Comparison of ENCODE assay signal across 17 cellular contexts in the genomic region with DNA sequence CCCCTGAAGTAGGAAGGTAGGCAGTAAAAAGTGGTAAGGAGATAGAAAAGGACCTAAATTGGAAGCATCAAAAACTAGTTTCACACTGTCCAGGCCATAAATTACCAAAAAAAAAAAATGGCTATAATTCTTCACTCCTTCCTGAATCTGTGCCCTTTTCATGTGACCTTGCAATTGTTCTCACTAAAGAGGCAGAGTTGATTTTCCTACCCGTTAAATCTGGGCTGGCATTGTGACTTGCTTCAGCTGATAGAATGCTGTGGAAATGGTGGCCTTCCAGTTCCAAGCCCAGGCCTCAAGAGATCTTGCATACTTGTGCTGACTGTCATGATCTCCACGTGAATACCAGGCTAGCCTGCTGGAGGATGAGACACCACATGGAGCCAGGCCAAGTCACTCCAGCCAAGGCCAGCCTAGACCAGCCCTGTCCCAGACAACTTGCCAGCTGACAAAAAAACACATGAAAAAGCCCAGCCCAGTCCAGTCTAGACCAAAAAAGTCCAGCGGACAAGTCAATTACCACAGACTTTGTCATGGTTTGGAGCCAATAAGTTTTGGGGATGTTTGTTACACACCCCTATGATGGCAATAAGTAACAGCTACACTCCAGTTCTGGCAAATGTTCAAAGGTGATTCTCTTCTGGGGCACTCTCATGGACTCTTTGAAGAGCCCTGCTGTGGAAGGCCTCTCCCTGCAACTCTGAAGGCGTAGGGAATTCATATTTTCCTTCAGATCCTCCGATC. TPM values are rescaled to one million over a fixed set of nuclear protein-coding genes. Genes with fewer than 3 reads are reported as not detected.
DNase-seq lines count a peak whose midpoint lies in the region; ATAC-seq, FAIRE-seq and TF ChIP-seq lines count a peak whose summit lies in the region.
"Had no signal": no experiment of that assay in that cellular context is flagged by ENCODE, and none has a peak within 500 bp of the region (broad histone marks: within the 10 kb centered on the region; RNA-seq: fewer than 3 reads in every experiment).

No MANE protein-coding gene starts in this region.

- TF ChIP-seq CTCF in osteoblast (IDR thresholded peaks at IDR 0.05; ENCODE audit: extremely low read depth, low read depth, low read length) (no peak), osteocyte (IDR thresholded peaks at IDR 0.05) (no peak)

- no peak overlapping the region for H3K4me3 ChIP-seq in osteoblast (ENCODE audit: insufficient read depth, low read length)
- H3K4me3 ChIP-seq: left lung, smooth muscle cell, thyroid gland had no signal

- H3K9me3 Mint-ChIP-seq in osteocyte (ENCODE audit: unreplicated experiment) = peaks cover 3% of the 10 kb centered on the region

- no peak overlapping the region for H3K27ac Mint-ChIP-seq in osteocyte (ENCODE audit: unreplicated experiment)

- H3K4me1 ChIP-seq in osteoblast (ENCODE audit: insufficient read depth, low read length) = peaks cover 4% of the 10 kb centered on the region
- H3K4me1 ChIP-seq: left lung, thyroid gland had no signal

- peaks cover 3% of the 10 kb centered on the region for H3K9me3 ChIP-seq in osteoblast (ENCODE audit: low read depth, low read length)
- H3K9me3 ChIP-seq: left lung, thyroid gland had no signal

- no peaks in the 10 kb centered on the region for H3K36me3 Mint-ChIP-seq in osteocyte (ENCODE audit: unreplicated experiment)

- DNase-seq in GM04504 (ENCODE audit: low read depth) = peak; percentile 84
- peak; percentile 21 for DNase-seq in RCC 7860 (ENCODE audit: low spot score)
- peak; percentile 90 for DNase-seq in osteoblast (ENCODE audit: insufficient read length, low spot score, missing footprints)
- no peak for DNase-seq in NCI-H146 treated with DMSO at 0.1 percent for 48 hours (lab: John Stamatoyannopoulos, UW; ENCODE audit: unreplicated experiment)
- DNase-seq in osteocyte (ENCODE audit: extremely low spot score, unreplicated experiment) = no peak
- no peak for DNase-seq in activated CD8-positive, alpha-beta memory T cell treated with anti-CD3 and anti-CD28 coated beads, Interleukin-2, amount 50 U/mL, for 4 hours
- DNase-seq: activated effector memory CD4-positive, alpha-beta T cell treated with anti-CD3 and anti-CD28 coated beads, Interleukin-2, amount 50 U/mL, for 16 hours; anterior cingulate cortex; C1 segment of cervical spinal cord; DMS 273 treated with DMSO at 0.1 percent for 48 hours; left lung; SHP77 treated with DMSO at 0.1 percent for 48 hours; T-helper 2 cell; thyroid gland had no signal

- no peaks in the 10 kb centered on the region for H4K20me1 ChIP-seq in osteoblast (ENCODE audit: insufficient read depth, low read length)

- no peak overlapping the region for H3K4me2 ChIP-seq in osteoblast (ENCODE audit: insufficient read depth, low read length)
- H3K4me2 ChIP-seq: smooth muscle cell had no signal

- peak; percentile 83 for ATAC-seq in esophagus mucosa
- ATAC-seq: activated CD4-positive, CD25-positive, alpha-beta regulatory T cell treated with anti-CD3 and anti-CD28 coated beads, Interleukin-2, amount 50 U/mL, for 24 hours; left lung had no signal

- no peaks in the 10 kb centered on the region for H3K4me1 Mint-ChIP-seq in osteocyte (ENCODE audit: unreplicated experiment)

- no peaks in the 10 kb centered on the region for H3K79me2 ChIP-seq in osteoblast (ENCODE audit: insufficient read depth, low read length)

- peak overlapping the region; percentile 23 for H2AFZ ChIP-seq in osteoblast (ENCODE audit: low read length)

- peaks cover 6% of the 10 kb centered on the region for H3K27me3 ChIP-seq in osteoblast (ENCODE audit: insufficient read depth, low read length)
- H3K27me3 ChIP-seq: thyroid gland had no signal

- H3K4me3 Mint-ChIP-seq in osteocyte (ENCODE audit: unreplicated experiment) = no peak overlapping the region

- H3K36me3 ChIP-seq in osteoblast (ENCODE audit: insufficient read depth, low read length) = no peaks in the 10 kb centered on the region
- H3K36me3 ChIP-seq: left lung, thyroid gland had no signal

- no peak for FAIRE-seq in RCC 7860 (lab: Jason Lieb, UNC)

- peak overlapping the region; percentile 69 for H3K27ac ChIP-seq in osteoblast (ENCODE audit: low read depth, low read length)
- H3K27ac ChIP-seq: left lung, thyroid gland had no signal

- peaks cover 23% of the 10 kb centered on the region for H3K27me3 Mint-ChIP-seq in osteocyte (ENCODE audit: unreplicated experiment)

RNA-seq across cellular contexts. Expression of a gene that starts 51.4 kb away (rescaled TPM):
- 67.8 TPM for total RNA-seq in esophagus mucosa
- total RNA-seq in osteoblast = 34.8 and 54.3 TPM in 2 replicates
- 44.1 and 48.3 TPM in 2 replicates for total RNA-seq in osteocyte

Comparison
In these comparisons a context has a peak if more than half of its experiments do, and no peak if none do; other contexts are left out.
1. DNase-seq: peak in GM04504 (single experiment), RCC 7860 (single experiment) and osteoblast (single experiment); none in NCI-H146 treated with DMSO at 0.1 percent for 48 hours (single experiment), osteocyte (single experiment) and activated CD8-positive, alpha-beta memory T cell treated with anti-CD3 and anti-CD28 coated beads, Interleukin-2, amount 50 U/mL, for 4 hours (single experiment).